17 cellular contexts compared by ENCODE assay signal in the genomic region with DNA sequence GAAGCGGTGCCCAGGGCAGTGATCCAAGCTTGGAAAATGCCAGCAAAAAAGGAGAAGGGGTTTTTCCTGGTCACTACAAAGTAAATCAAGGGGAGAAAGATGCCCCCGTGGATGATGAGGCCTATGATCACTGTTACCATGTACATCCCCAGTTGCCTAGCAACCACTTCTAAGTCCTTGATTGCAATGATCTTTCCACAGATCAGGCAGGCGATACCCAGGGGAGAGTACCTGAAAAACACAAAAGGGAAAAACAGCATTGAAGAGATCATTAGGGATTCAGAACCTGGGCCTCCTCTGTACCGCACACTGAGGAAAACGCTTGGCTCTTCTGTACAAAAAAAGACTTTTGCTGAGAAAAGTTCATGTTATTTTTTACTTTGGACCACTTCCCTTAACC.
DNase-seq lines count a peak whose midpoint lies in the region; ATAC-seq, FAIRE-seq and TF ChIP-seq lines count a peak whose summit lies in the region.
"Had no signal": no experiment of that assay in that cellular context is flagged by ENCODE, and none has a peak within 500 bp of the region (broad histone marks: within the 10 kb centered on the region; RNA-seq: fewer than 3 reads in every experiment).

No MANE protein-coding gene starts in this region.

- DNase-seq in COR-L47 (lab: John Stamatoyannopoulos, UW) (peak; percentile 45), GM12891 (ENCODE audit: insufficient read length, low spot score) (no peak), NCI-H2171 (lab: John Stamatoyannopoulos, UW) (peak; percentile 64), amygdala (lab: John Stamatoyannopoulos, UW) (no peak), Right ventricle myocardium superior (no peak), NCI-H2107 (lab: John Stamatoyannopoulos, UW) (no peak)
- DNase-seq: activated CD4-positive, alpha-beta memory T cell treated with anti-CD3 and anti-CD28 coated beads, Interleukin-2, amount 10 ng/mL, durations not matched to agents 7 days and 5 days; activated T-cell treated with anti-CD3 and anti-CD28 coated beads, Interleukin-2, amount 50 U/mL, for 72 hours; effector CD8-positive, alpha-beta T cell; esophagus squamous epithelium; NK-92 treated with Interleukin-12 subunit alpha and Interleukin-12 subunit beta, amount 100 ng/mL, for 24 hours; ovary; stimulated activated CD4-positive, alpha-beta T cell treated with anti-CD3 and anti-CD28 coated beads, Interleukin-2, amount 100 ng/mL, for 48 hours; SW 1271 had no signal

- H3K4me3 Mint-ChIP-seq in brain: no peak overlapping the region
- H3K4me3 Mint-ChIP-seq: activated CD4-positive, alpha-beta memory T cell treated with anti-CD3 and anti-CD28 coated beads, Interleukin-2, amount 10 ng/mL, durations not matched to agents 7 days and 5 days had no signal

- TF ChIP-seq CTCF in brain (conservative IDR thresholded peaks at IDR 0.05): no peak

- H3K27ac Mint-ChIP-seq in brain: peak overlapping the region in 3 of 5 experiments; percentile 12 to 63 (median 39)
- H3K27ac Mint-ChIP-seq: activated CD4-positive, alpha-beta memory T cell treated with anti-CD3 and anti-CD28 coated beads, Interleukin-2, amount 10 ng/mL, durations not matched to agents 7 days and 5 days; activated T-cell treated with anti-CD3 and anti-CD28 coated beads, Interleukin-2, amount 50 U/mL, for 72 hours had no signal

- intact Hi-C loops in Right ventricle myocardium superior (cut with DNase I): no loop called here

- no peak for FAIRE-seq in GM12891 (lab: Jason Lieb, UNC)
- FAIRE-seq: G401.6 had no signal

- peaks cover 15% of the 10 kb centered on the region for H3K4me1 Mint-ChIP-seq in brain

- no peak for ATAC-seq in Right ventricle myocardium superior (ENCODE audit: poor library complexity)
- ATAC-seq: activated T-cell treated with anti-CD3 and anti-CD28 coated beads, Interleukin-2, amount 50 U/mL, for 72 hours; left lobe of liver had no signal

- no peak for TF ChIP-seq POLR2A in GM12891 (IDR thresholded peaks at IDR 0.05; ENCODE audit: low read depth, low read length)

- peaks cover 17% of the 10 kb centered on the region for H3K36me3 Mint-ChIP-seq in brain

- no peaks in the 10 kb centered on the region for H3K27me3 Mint-ChIP-seq in brain

- H3K9me3 Mint-ChIP-seq in brain: no peaks in the 10 kb centered on the region
- H3K9me3 Mint-ChIP-seq: activated CD4-positive, alpha-beta memory T cell treated with anti-CD3 and anti-CD28 coated beads, Interleukin-2, amount 10 ng/mL, durations not matched to agents 7 days and 5 days had no signal

TF ChIP-seq in GM12891, 5 proteins besides CTCF, POLR2A, EP300 and RAD21:
- no peak for TF ChIP-seq POU2F2 (IDR thresholded peaks at IDR 0.05; ENCODE audit: low read depth, low read length)
- TF ChIP-seq TAF1 (IDR thresholded peaks at IDR 0.05; ENCODE audit: low read depth, low read length): 0 out of 2 replicates have a peak, but pooled peaks have one; percentile 18

Comparison
In these comparisons a context has a peak if more than half of its experiments do, and no peak if none do; other contexts are left out.
1. DNase-seq: peak in COR-L47 (single experiment) and NCI-H2171 (single experiment); none in GM12891 (single experiment), amygdala (0 of 56), Right ventricle myocardium superior (single experiment) and NCI-H2107 (single experiment).